ENCODE assay signal across 8 cellular contexts in the genomic region with DNA sequence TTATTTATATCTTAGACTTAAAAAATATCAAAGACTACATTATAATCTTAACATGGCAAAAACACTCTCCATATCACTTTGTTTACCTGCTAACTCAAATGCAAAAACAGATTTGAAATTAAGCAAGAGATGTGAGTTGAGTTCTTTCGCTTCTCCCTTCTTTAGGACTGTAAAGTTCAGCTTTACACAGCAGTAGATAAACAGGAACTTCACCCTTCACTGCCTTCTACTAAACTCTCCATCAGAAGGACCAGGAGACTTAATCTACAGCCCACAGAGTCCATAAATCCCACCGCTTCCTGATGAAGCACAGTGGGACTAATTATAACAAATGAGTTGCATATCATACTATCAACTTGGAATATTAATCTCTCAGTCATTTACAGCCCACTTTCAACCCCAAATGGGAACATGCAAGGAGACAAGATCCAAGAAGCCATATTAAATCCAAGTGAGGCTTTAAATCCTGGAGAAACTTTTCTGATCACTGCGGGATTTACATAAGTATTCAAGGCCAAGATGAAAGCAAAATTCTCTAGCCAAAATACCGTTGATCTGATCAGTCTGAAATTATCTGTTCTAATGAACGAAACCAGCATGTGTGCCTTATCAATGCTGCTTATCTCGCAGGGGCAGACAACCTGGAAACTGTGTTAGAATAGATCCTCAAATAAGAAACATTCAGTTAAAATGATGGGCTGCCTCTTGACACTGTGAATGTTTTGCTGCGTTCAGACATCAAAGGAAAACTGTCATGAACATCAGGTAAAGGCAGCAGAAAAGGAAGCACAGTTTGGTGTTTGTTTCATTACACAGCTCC. TPM values are rescaled to one million over a fixed set of nuclear protein-coding genes. Genes with fewer than 3 reads are reported as not detected.
DNase-seq lines count a peak whose midpoint lies in the region; ATAC-seq and TF ChIP-seq lines count a peak whose summit lies in the region.

No MANE protein-coding gene starts in this region.

- in situ Hi-C loops in gastrocnemius medialis (cut with MboI; ENCODE audit: low sequenced_read_pairs in 4 of 4), result loop anchor here in 1 of 4 donors (25.0 kb wide), 1 partner anchor 264 kb away; the partner anchor contains the start of gene MT1X

- H3K9ac ChIP-seq in BLaER1, result peak overlapping the region; percentile 91

- H3K4me3 ChIP-seq in BLaER1 (peak overlapping the region; percentile 98), HEK293 (ENCODE audit: low read depth, low read length) (peak overlapping the region; percentile 81), gastrocnemius medialis (peak overlapping the region; percentile 74 to 96 (median 92))

- ATAC-seq in gastrocnemius medialis, result no peak
- ATAC-seq in activated CD4-positive, CD25-positive, alpha-beta regulatory T cell treated with anti-CD3 and anti-CD28 coated beads, Interleukin-2, amount 50 U/mL, for 24 hours, result no peak
- no peak for ATAC-seq in HG03469 (IDR thresholded peaks at IDR 0.05; ENCODE audit: unreplicated experiment)

- H4K20me1 ChIP-seq in BLaER1, result peaks cover 65% of the 10 kb centered on the region

- peak; percentile 58 for DNase-seq in germinal center (ENCODE audit: low spot score)
- no peak for DNase-seq in gastrocnemius medialis
- no peak for DNase-seq in GDM1 (lab: John Stamatoyannopoulos, UW)

- TF ChIP-seq CTCF in HEK293 (tag by site-specific recombination; IDR thresholded peaks at IDR 0.05), result no peak
- TF ChIP-seq CTCF in VCaP (conservative IDR thresholded peaks at IDR 0.05), result no peak
- no peak for TF ChIP-seq CTCF in gastrocnemius medialis (IDR thresholded peaks at IDR 0.05 in 4 of 5, conservative IDR thresholded peaks at IDR 0.05 in 1 of 5)

- H3K27me3 ChIP-seq in BLaER1 (no peaks in the 10 kb centered on the region), gastrocnemius medialis (no peaks in the 10 kb centered on the region)

- H3K4me2 ChIP-seq in BLaER1, result peak overlapping the region; percentile 96

- POLR2A ChIA-PET in HEK293 (lab: Yijun Ruan, JAX), result no interaction called here

- peaks cover 41% of the 10 kb centered on the region for H3K4me1 ChIP-seq in BLaER1
- H3K4me1 ChIP-seq in HEK293 (ENCODE audit: control insufficient read depth, insufficient read depth, low read length), result peaks cover 24% of the 10 kb centered on the region
- peaks cover 52 to 53% of the 10 kb centered on the region in 2 donors for H3K4me1 ChIP-seq in gastrocnemius medialis

- CTCF ChIA-PET in HEK293 (lab: Yijun Ruan, JAX), result interaction anchor here (0.6 to 1.2 kb wide), 3 partner anchors 40 to 174 kb away, joined by 3 read pairs; no protein-coding TSS in a partner anchor

- intact Hi-C loops in gastrocnemius medialis (cut with DNase I; ENCODE audit: low total_unique reads), result loop anchor here (5.0 kb wide), 1 partner anchor 259 kb away; the partner anchor contains the start of gene MT1X

- no peaks in the 10 kb centered on the region for H3K9me3 ChIP-seq in BLaER1
- no peaks in the 10 kb centered on the region for H3K9me3 ChIP-seq in HEK293 (ENCODE audit: control insufficient read depth, insufficient read depth, low read depth, low read length)
- H3K9me3 ChIP-seq in gastrocnemius medialis, result no peaks in the 10 kb centered on the region

- H3K27ac ChIP-seq in BLaER1 (peak overlapping the region; percentile 89), HEK293 (ENCODE audit: extremely low read depth, low read depth, low read length) (peak overlapping the region; percentile 95; the same call in 1 of the 2 replicates), VCaP (peak overlapping the region; percentile 85), gastrocnemius medialis (peak overlapping the region; percentile 87 to 96 (median 96))

- TF ChIP-seq POLR2A in gastrocnemius medialis (IDR thresholded peaks at IDR 0.05), result no peak

- H3K36me3 ChIP-seq in BLaER1 (peaks cover 2% of the 10 kb centered on the region; the same call in 1 of the 2 replicates), HEK293 (ENCODE audit: control insufficient read depth in 2 of 2, insufficient read depth in 1 of 2, low read length in 2 of 2) (no peaks in the 10 kb centered on the region; a peak in 1 of 3 replicates), gastrocnemius medialis (no peaks in the 10 kb centered on the region)

TF ChIP-seq in HEK293, 187 proteins besides CTCF, POLR2A, EP300 and RAD21:
- no peak for TF ChIP-seq ZNF529 (tag by site-specific recombination; IDR thresholded peaks at IDR 0.05; ENCODE audit: insufficient replicate concordance)
- peak; percentile 41; the same call in 1 of the 2 replicates for TF ChIP-seq PRDM1 (tag by site-specific recombination; IDR thresholded peaks at IDR 0.05)
- TF ChIP-seq ZNF10 (tag by site-specific recombination; IDR thresholded peaks at IDR 0.05), result 0 out of 2 replicates have a peak, but pooled peaks have one; percentile 27
- 0 out of 2 replicates have a peak, but pooled peaks have one; percentile 14 for TF ChIP-seq TCF7L2 (IDR thresholded peaks at IDR 0.05; ENCODE audit: borderline replicate concordance, low read depth, low read length)

RNA-seq across cellular contexts. Expression of gene AMFR, which starts 1.6 kb away (rescaled TPM):
- total RNA-seq in gastrocnemius medialis, result 100 to 1,000 TPM; 349 to 951 (median 571) TPM

RNA-seq across cellular contexts. Expression of gene NUDT21, which starts 27.3 kb away (rescaled TPM):
- total RNA-seq in gastrocnemius medialis, result 10 to 100 TPM; 24.3 to 71.5 (median 35.9) TPM

RNA-seq across cellular contexts. Expression of gene OGFOD1, which starts 27.6 kb away (rescaled TPM):
- 100 to 1,000 TPM in 1 of 4 donors, 10 to 100 TPM in 3; 86.1 to 115 (median 92.9) TPM for total RNA-seq in gastrocnemius medialis
